ENCODE assay signal across 1 cellular context in the genomic region with DNA sequence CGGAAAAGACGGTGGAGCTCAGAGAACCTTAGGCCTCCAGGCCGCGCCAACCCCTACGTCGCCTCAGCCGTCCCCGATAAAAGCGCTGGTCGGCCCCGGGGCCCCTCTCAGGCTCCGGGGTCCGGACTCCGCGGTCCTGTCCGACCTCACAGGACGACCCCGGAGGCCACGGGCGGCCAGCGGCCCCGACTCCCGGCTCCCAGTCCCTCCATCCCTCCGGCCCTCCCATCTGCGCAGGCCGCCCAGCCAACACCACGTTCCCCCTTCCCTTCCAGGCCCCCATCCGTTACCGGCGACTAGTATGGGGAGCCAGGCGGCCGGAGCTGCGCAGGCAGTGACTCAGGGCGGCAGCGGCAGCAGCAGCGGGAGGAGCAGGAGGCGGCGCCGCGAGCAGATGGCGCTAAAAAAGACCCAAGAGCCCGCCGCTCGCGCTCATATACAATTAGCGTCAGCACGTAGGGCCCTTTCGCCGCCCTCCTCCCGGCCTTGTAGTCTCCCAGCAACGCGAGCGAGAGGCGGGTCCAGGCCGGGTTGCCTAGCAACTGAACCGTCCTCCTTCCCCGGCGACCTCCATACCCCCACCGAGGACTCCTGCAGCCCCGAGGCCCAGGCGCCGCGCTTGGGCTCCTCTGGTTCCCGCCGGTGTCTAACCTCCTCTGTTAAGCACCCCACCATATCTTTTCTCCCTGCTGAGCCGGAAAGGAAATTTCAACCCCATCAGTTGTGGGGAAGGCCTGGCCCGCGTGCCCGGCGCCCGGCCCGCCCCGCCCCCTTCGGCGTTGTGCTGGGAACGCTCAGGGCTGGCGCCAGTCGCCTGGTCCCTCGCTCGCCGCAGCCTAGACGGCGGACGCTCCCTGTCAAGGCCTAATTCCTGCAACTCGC.
A peak's percentile ranks its signal among the peaks of the same experiment; 100 is the strongest.
TF ChIP-seq lines count a peak whose summit lies in the region.

A gene with protein sequence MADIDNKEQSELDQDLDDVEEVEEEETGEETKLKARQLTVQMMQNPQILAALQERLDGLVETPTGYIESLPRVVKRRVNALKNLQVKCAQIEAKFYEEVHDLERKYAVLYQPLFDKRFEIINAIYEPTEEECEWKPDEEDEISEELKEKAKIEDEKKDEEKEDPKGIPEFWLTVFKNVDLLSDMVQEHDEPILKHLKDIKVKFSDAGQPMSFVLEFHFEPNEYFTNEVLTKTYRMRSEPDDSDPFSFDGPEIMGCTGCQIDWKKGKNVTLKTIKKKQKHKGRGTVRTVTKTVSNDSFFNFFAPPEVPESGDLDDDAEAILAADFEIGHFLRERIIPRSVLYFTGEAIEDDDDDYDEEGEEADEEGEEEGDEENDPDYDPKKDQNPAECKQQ (minus strand): TSS at position 409 of the 882 bp plus-strand sequence. CDS start 10,466 bp downstream, outside the sequence.

TF ChIP-seq in HEK293, 187 proteins besides CTCF, POLR2A, EP300 and RAD21 (continued from another document and continues in another):
- TF ChIP-seq, protein P1, sequence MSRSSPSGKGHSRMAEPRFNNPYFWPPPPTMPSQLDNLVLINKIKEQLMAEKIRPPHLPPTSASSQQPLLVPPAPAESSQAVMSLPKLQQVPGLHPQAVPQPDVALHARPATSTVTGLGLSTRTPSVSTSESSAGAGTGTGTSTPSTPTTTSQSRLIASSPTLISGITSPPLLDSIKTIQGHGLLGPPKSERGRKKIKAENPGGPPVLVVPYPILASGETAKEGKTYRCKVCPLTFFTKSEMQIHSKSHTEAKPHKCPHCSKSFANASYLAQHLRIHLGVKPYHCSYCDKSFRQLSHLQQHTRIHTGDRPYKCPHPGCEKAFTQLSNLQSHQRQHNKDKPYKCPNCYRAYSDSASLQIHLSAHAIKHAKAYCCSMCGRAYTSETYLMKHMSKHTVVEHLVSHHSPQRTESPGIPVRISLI (tag by site-specific recombination; IDR thresholded peaks at IDR 0.05), result no peak
- TF ChIP-seq ZNF76 (tag by site-specific recombination; IDR thresholded peaks at IDR 0.05; ENCODE audit: borderline replicate concordance, low read depth), result peak; percentile 61
- TF ChIP-seq ZNF664 (tag by site-specific recombination; IDR thresholded peaks at IDR 0.05), result no peak
- TF ChIP-seq, protein P2, sequence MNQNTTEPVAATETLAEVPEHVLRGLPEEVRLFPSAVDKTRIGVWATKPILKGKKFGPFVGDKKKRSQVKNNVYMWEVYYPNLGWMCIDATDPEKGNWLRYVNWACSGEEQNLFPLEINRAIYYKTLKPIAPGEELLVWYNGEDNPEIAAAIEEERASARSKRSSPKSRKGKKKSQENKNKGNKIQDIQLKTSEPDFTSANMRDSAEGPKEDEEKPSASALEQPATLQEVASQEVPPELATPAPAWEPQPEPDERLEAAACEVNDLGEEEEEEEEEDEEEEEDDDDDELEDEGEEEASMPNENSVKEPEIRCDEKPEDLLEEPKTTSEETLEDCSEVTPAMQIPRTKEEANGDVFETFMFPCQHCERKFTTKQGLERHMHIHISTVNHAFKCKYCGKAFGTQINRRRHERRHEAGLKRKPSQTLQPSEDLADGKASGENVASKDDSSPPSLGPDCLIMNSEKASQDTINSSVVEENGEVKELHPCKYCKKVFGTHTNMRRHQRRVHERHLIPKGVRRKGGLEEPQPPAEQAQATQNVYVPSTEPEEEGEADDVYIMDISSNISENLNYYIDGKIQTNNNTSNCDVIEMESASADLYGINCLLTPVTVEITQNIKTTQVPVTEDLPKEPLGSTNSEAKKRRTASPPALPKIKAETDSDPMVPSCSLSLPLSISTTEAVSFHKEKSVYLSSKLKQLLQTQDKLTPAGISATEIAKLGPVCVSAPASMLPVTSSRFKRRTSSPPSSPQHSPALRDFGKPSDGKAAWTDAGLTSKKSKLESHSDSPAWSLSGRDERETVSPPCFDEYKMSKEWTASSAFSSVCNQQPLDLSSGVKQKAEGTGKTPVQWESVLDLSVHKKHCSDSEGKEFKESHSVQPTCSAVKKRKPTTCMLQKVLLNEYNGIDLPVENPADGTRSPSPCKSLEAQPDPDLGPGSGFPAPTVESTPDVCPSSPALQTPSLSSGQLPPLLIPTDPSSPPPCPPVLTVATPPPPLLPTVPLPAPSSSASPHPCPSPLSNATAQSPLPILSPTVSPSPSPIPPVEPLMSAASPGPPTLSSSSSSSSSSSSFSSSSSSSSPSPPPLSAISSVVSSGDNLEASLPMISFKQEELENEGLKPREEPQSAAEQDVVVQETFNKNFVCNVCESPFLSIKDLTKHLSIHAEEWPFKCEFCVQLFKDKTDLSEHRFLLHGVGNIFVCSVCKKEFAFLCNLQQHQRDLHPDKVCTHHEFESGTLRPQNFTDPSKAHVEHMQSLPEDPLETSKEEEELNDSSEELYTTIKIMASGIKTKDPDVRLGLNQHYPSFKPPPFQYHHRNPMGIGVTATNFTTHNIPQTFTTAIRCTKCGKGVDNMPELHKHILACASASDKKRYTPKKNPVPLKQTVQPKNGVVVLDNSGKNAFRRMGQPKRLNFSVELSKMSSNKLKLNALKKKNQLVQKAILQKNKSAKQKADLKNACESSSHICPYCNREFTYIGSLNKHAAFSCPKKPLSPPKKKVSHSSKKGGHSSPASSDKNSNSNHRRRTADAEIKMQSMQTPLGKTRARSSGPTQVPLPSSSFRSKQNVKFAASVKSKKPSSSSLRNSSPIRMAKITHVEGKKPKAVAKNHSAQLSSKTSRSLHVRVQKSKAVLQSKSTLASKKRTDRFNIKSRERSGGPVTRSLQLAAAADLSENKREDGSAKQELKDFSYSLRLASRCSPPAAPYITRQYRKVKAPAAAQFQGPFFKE (tag by site-specific recombination; IDR thresholded peaks at IDR 0.05; ENCODE audit: borderline replicate concordance), result 0 out of 2 replicates have a peak, but pooled peaks have one; percentile 57
- TF ChIP-seq ZNF677 (tag by site-specific recombination; IDR thresholded peaks at IDR 0.05), result no peak
- TF ChIP-seq ZNF561 (tag by site-specific recombination; IDR thresholded peaks at IDR 0.05; ENCODE audit: borderline replicate concordance), result 0 out of 2 replicates have a peak, but pooled peaks have one; percentile 50
- TF ChIP-seq SCRT1 (tag by site-specific recombination; IDR thresholded peaks at IDR 0.05; ENCODE audit: borderline replicate concordance), result no peak
- TF ChIP-seq, protein P3, sequence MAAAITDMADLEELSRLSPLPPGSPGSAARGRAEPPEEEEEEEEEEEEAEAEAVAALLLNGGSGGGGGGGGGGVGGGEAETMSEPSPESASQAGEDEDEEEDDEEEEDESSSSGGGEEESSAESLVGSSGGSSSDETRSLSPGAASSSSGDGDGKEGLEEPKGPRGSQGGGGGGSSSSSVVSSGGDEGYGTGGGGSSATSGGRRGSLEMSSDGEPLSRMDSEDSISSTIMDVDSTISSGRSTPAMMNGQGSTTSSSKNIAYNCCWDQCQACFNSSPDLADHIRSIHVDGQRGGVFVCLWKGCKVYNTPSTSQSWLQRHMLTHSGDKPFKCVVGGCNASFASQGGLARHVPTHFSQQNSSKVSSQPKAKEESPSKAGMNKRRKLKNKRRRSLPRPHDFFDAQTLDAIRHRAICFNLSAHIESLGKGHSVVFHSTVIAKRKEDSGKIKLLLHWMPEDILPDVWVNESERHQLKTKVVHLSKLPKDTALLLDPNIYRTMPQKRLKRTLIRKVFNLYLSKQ (tag by site-specific recombination; IDR thresholded peaks at IDR 0.05; ENCODE audit: borderline replicate concordance), result no peak
- peak; percentile 56; the same call in 1 of the 2 replicates for TF ChIP-seq ZNF596 (tag by site-specific recombination; IDR thresholded peaks at IDR 0.05)
- no peak for TF ChIP-seq ZNF423 (tag by site-specific recombination; IDR thresholded peaks at IDR 0.05)
- TF ChIP-seq, protein P4, sequence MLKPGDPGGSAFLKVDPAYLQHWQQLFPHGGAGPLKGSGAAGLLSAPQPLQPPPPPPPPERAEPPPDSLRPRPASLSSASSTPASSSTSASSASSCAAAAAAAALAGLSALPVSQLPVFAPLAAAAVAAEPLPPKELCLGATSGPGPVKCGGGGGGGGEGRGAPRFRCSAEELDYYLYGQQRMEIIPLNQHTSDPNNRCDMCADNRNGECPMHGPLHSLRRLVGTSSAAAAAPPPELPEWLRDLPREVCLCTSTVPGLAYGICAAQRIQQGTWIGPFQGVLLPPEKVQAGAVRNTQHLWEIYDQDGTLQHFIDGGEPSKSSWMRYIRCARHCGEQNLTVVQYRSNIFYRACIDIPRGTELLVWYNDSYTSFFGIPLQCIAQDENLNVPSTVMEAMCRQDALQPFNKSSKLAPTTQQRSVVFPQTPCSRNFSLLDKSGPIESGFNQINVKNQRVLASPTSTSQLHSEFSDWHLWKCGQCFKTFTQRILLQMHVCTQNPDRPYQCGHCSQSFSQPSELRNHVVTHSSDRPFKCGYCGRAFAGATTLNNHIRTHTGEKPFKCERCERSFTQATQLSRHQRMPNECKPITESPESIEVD (tag by site-specific recombination; IDR thresholded peaks at IDR 0.05), result no peak
- no peak for TF ChIP-seq ZNF843 (tag by site-specific recombination; IDR thresholded peaks at IDR 0.05)
- TF ChIP-seq KLF10 (tag by site-specific recombination; IDR thresholded peaks at IDR 0.05), result peak; percentile 58; the same call in 1 of the 2 replicates
- no peak for TF ChIP-seq ZNF544 (tag by site-specific recombination; IDR thresholded peaks at IDR 0.05)
- peak; percentile 92 for TF ChIP-seq ZIC2 (tag by site-specific recombination; IDR thresholded peaks at IDR 0.05)
- TF ChIP-seq, protein P5, sequence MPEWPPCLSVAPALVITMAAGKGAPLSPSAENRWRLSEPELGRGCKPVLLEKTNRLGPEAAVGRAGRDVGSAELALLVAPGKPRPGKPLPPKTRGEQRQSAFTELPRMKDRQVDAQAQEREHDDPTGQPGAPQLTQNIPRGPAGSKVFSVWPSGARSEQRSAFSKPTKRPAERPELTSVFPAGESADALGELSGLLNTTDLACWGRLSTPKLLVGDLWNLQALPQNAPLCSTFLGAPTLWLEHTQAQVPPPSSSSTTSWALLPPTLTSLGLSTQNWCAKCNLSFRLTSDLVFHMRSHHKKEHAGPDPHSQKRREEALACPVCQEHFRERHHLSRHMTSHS (tag by site-specific recombination; IDR thresholded peaks at IDR 0.05), result no peak
- no peak for TF ChIP-seq ZNF266 (tag by site-specific recombination; IDR thresholded peaks at IDR 0.05; ENCODE audit: low read depth)
- TF ChIP-seq, protein P6, sequence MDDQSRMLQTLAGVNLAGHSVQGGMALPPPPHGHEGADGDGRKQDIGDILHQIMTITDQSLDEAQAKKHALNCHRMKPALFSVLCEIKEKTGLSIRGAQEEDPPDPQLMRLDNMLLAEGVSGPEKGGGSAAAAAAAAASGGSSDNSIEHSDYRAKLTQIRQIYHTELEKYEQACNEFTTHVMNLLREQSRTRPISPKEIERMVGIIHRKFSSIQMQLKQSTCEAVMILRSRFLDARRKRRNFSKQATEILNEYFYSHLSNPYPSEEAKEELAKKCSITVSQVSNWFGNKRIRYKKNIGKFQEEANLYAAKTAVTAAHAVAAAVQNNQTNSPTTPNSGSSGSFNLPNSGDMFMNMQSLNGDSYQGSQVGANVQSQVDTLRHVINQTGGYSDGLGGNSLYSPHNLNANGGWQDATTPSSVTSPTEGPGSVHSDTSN (CRISPR knock-in tag; IDR thresholded peaks at IDR 0.05), result no peak; the same call in 1 of the 2 replicates
- no peak for TF ChIP-seq ZNF404 (tag by site-specific recombination; IDR thresholded peaks at IDR 0.05)
- TF ChIP-seq ZNF37A (tag by site-specific recombination; IDR thresholded peaks at IDR 0.05), result peak; percentile 4; the same call in 1 of the 2 replicates
- TF ChIP-seq ZNF621 (tag by site-specific recombination; IDR thresholded peaks at IDR 0.05), result no peak
- TF ChIP-seq ZNF707 (tag by site-specific recombination; IDR thresholded peaks at IDR 0.05), result no peak; the same call in 1 of the 2 replicates
- TF ChIP-seq ZSCAN16 (tag by site-specific recombination; IDR thresholded peaks at IDR 0.05), result peak; percentile 52; the same call in 1 of the 2 replicates
- 0 out of 2 replicates have a peak, but pooled peaks have one; percentile 24 for TF ChIP-seq MZF1 (tag by site-specific recombination; IDR thresholded peaks at IDR 0.05; ENCODE audit: borderline replicate concordance)
- TF ChIP-seq ZNF175 (tag by site-specific recombination; IDR thresholded peaks at IDR 0.05), result no peak
- no peak for TF ChIP-seq ZNF510 (tag by site-specific recombination; IDR thresholded peaks at IDR 0.05; ENCODE audit: insufficient replicate concordance)
- TF ChIP-seq ZNF654 (tag by site-specific recombination; IDR thresholded peaks at IDR 0.05; ENCODE audit: low read depth), result no peak
- 0 out of 2 replicates have a peak, but pooled peaks have one; percentile 18 for TF ChIP-seq ZBTB17 (tag by site-specific recombination; IDR thresholded peaks at IDR 0.05)
- TF ChIP-seq, protein P7, sequence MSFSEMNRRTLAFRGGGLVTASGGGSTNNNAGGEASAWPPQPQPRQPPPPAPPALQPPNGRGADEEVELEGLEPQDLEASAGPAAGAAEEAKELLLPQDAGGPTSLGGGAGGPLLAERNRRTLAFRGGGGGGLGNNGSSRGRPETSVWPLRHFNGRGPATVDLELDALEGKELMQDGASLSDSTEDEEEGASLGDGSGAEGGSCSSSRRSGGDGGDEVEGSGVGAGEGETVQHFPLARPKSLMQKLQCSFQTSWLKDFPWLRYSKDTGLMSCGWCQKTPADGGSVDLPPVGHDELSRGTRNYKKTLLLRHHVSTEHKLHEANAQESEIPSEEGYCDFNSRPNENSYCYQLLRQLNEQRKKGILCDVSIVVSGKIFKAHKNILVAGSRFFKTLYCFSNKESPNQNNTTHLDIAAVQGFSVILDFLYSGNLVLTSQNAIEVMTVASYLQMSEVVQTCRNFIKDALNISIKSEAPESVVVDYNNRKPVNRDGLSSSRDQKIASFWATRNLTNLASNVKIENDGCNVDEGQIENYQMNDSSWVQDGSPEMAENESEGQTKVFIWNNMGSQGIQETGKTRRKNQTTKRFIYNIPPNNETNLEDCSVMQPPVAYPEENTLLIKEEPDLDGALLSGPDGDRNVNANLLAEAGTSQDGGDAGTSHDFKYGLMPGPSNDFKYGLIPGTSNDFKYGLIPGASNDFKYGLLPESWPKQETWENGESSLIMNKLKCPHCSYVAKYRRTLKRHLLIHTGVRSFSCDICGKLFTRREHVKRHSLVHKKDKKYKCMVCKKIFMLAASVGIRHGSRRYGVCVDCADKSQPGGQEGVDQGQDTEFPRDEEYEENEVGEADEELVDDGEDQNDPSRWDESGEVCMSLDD (tag by site-specific recombination; IDR thresholded peaks at IDR 0.05), result peak; percentile 13; the same call in 1 of the 2 replicates
- TF ChIP-seq ZNF670 (tag by site-specific recombination; IDR thresholded peaks at IDR 0.05; ENCODE audit: low read depth), result no peak
- TF ChIP-seq WT1 (tag by site-specific recombination; IDR thresholded peaks at IDR 0.05), result no peak; the same call in 1 of the 2 replicates
- TF ChIP-seq OSR2 (tag by site-specific recombination; IDR thresholded peaks at IDR 0.05), result no peak
- TF ChIP-seq ZNF366 (tag by site-specific recombination; conservative IDR thresholded peaks at IDR 0.05), result no peak
- no peak for TF ChIP-seq ZNF157 (tag by site-specific recombination; IDR thresholded peaks at IDR 0.05)
- TF ChIP-seq GLIS2 (tag by site-specific recombination; IDR thresholded peaks at IDR 0.05), result peak; percentile 99
- TF ChIP-seq EGR2 (tag by site-specific recombination; IDR thresholded peaks at IDR 0.05; ENCODE audit: low read depth), result no peak
- TF ChIP-seq SP3 (tag by site-specific recombination; IDR thresholded peaks at IDR 0.05), result peak; percentile 70
- TF ChIP-seq ZFP41 (tag by site-specific recombination; IDR thresholded peaks at IDR 0.05; ENCODE audit: borderline replicate concordance), result no peak
- no peak for TF ChIP-seq ZNF768 (tag by site-specific recombination; IDR thresholded peaks at IDR 0.05)
- TF ChIP-seq ZNF274 (IDR thresholded peaks at IDR 0.05; ENCODE audit: low read length), result no peak
- TF ChIP-seq ZNF274 (tag by site-specific recombination; IDR thresholded peaks at IDR 0.05; ENCODE audit: borderline replicate concordance), result 0 out of 2 replicates have a peak, but pooled peaks have one; percentile 8
